Comparison of ENCODE assay signal across 17 cellular contexts in genomic region chr7:21851445-21852043, GRCh38.
A peak's percentile ranks its signal among the peaks of the same experiment; 100 is the strongest.
DNase-seq lines count a peak whose midpoint lies in the region; ATAC-seq and TF ChIP-seq lines count a peak whose summit lies in the region.
"Had no signal": no experiment of that assay in that cellular context is flagged by ENCODE, and none has a peak within 500 bp of the region (broad histone marks: within the 10 kb centered on the region; RNA-seq: fewer than 3 reads in every experiment).

No MANE protein-coding gene starts in this region.

- CTCF ChIA-PET in CD8-positive, alpha-beta memory T cell (lab: Charles Lee): no interaction called here
- CTCF ChIA-PET in naive thymus-derived CD4-positive, alpha-beta T cell (lab: Charles Lee): interaction anchor here (1.2 kb wide), 1 partner anchor 31 kb away, joined by 4 read pairs; no protein-coding TSS in a partner anchor

- ATAC-seq in naive thymus-derived CD4-positive, alpha-beta T cell: peak; percentile 72
- ATAC-seq: left lung; stimulated activated effector memory CD8-positive, alpha-beta T cell treated with anti-CD3 and anti-CD28 coated beads, Interleukin-12 subunit alpha, Interleukin-12 subunit beta, amount 100 ng/mL, for 72 hours had no signal

- H3K27ac ChIP-seq in CD8-positive, alpha-beta memory T cell (ENCODE audit: low read depth, low read length): no peak overlapping the region
- H3K27ac ChIP-seq in naive thymus-derived CD4-positive, alpha-beta T cell (ENCODE audit: low read depth, low read length): peak overlapping the region; percentile 36
- H3K27ac ChIP-seq in MM.1S (ENCODE audit: low read length): no peak overlapping the region
- H3K27ac ChIP-seq: BLaER1 treated with 17β-estradiol and CSF1 and Interleukin-3, amounts not matched to agents 10 nM and 100 nM had no signal

- no peak for TF ChIP-seq POLR2A in lower leg skin (IDR thresholded peaks at IDR 0.05)

- H3K4me2 ChIP-seq in MM.1S (ENCODE audit: low read depth, low read length): no peak overlapping the region
- H3K4me2 ChIP-seq: BLaER1 treated with 17β-estradiol and CSF1 and Interleukin-3, amounts not matched to agents 10 nM and 100 nM had no signal

- DNase-seq in CD8-positive, alpha-beta memory T cell: peak in 1 of 5 donors; percentile 34
- DNase-seq in HFFc6 (no peak), MM.1S (no peak), SIG-M5 treated with dmso at 0.1 percent for 504 hours (lab: John Stamatoyannopoulos, UW; ENCODE audit: unreplicated experiment) (no peak), lower leg skin (ENCODE audit: low spot score in 2 of 2) (no peak)
- DNase-seq in naive thymus-derived CD4-positive, alpha-beta T cell: peak in 7 of 9 donors; percentile 10 to 55 (median 35)
- DNase-seq: cerebellar nuclear complex, left lung, NCI-H1048, OCI-M1, spleen had no signal

- WGBS in lower leg skin, 2 donors: 66 to 67% methylated on average over 6 of the region's 6 CpGs

- H3K9me3 ChIP-seq in CD8-positive, alpha-beta memory T cell (ENCODE audit: low read length): no peaks in the 10 kb centered on the region
- H3K9me3 ChIP-seq in naive thymus-derived CD4-positive, alpha-beta T cell (ENCODE audit: control insufficient read depth in 2 of 3, low read length in 3 of 3): no peaks in the 10 kb centered on the region
- H3K9me3 ChIP-seq in MM.1S (replicated peaks; ENCODE audit: insufficient read depth, low read length): no peaks in the 10 kb centered on the region
- H3K9me3 ChIP-seq: spleen had no signal

- H3K27ac Mint-ChIP-seq in CD8-positive, alpha-beta memory T cell: peak overlapping the region in 6 of 8 donors; percentile 6 to 85 (median 50)
- H3K27ac Mint-ChIP-seq in HFFc6: peak overlapping the region; percentile 91
- peak overlapping the region; percentile 90 for H3K27ac Mint-ChIP-seq in activated naive CD8-positive, alpha-beta T cell
- H3K27ac Mint-ChIP-seq in naive thymus-derived CD4-positive, alpha-beta T cell: peak overlapping the region; percentile 85 to 97 (median 91)
- H3K27ac Mint-ChIP-seq: progenitor cell of endocrine pancreas; stimulated activated effector memory CD8-positive, alpha-beta T cell treated with anti-CD3 and anti-CD28 coated beads, Interleukin-12 subunit alpha, Interleukin-12 subunit beta, amount 100 ng/mL, for 72 hours; type B pancreatic cell had no signal

- H3K79me2 ChIP-seq in MM.1S (ENCODE audit: low read length): no peaks in the 10 kb centered on the region

- no peaks in the 10 kb centered on the region for H3K36me3 ChIP-seq in CD8-positive, alpha-beta memory T cell (ENCODE audit: insufficient read depth, low read length)
- no peaks in the 10 kb centered on the region for H3K36me3 ChIP-seq in naive thymus-derived CD4-positive, alpha-beta T cell (ENCODE audit: control insufficient read depth in 2 of 3, insufficient read depth in 3 of 3, low read length in 3 of 3)
- no peaks in the 10 kb centered on the region for H3K36me3 ChIP-seq in MM.1S (replicated peaks; ENCODE audit: insufficient read depth, low read length)
- H3K36me3 ChIP-seq: BLaER1 treated with 17β-estradiol and CSF1 and Interleukin-3, amounts not matched to agents 10 nM and 100 nM; left lung; spleen had no signal

- no peaks in the 10 kb centered on the region for H4K20me1 ChIP-seq in MM.1S (ENCODE audit: insufficient read depth, low read length)
- H4K20me1 ChIP-seq: BLaER1 treated with 17β-estradiol and CSF1 and Interleukin-3, amounts not matched to agents 10 nM and 100 nM had no signal

- H3F3A ChIP-seq in MM.1S (ENCODE audit: insufficient read depth, low read length): no peaks in the 10 kb centered on the region

- no peak overlapping the region for H3K9ac ChIP-seq in MM.1S (ENCODE audit: low read length)
- H3K9ac ChIP-seq: BLaER1 treated with 17β-estradiol and CSF1 and Interleukin-3, amounts not matched to agents 10 nM and 100 nM had no signal

- TF ChIP-seq CTCF in HFFc6 (IDR thresholded peaks at IDR 0.05) (no peak), MM.1S (IDR thresholded peaks at IDR 0.05; ENCODE audit: low read length) (no peak), lower leg skin (IDR thresholded peaks at IDR 0.05) (no peak)

- H3K4me1 ChIP-seq in CD8-positive, alpha-beta memory T cell (ENCODE audit: insufficient read depth, low read length): peaks cover 6% of the 10 kb centered on the region
- peaks cover 0 to 20% of the 10 kb centered on the region in 2 donors for H3K4me1 ChIP-seq in naive thymus-derived CD4-positive, alpha-beta T cell (ENCODE audit: control insufficient read depth in 2 of 2, insufficient read depth in 2 of 2, low read length in 2 of 2)
- H3K4me1 ChIP-seq in MM.1S (ENCODE audit: low read length): no peaks in the 10 kb centered on the region
- H3K4me1 ChIP-seq: BLaER1 treated with 17β-estradiol and CSF1 and Interleukin-3, amounts not matched to agents 10 nM and 100 nM; left lung had no signal

- no peak overlapping the region for H3K4me3 ChIP-seq in CD8-positive, alpha-beta memory T cell (ENCODE audit: low read length)
- peak overlapping the region; percentile 27 for H3K4me3 ChIP-seq in naive thymus-derived CD4-positive, alpha-beta T cell (ENCODE audit: low read length)
- no peak overlapping the region for H3K4me3 ChIP-seq in MM.1S (ENCODE audit: low read length)
- H3K4me3 ChIP-seq in lower leg skin (ENCODE audit: low read depth, poor library complexity, severe bottlenecking): no peak overlapping the region
- H3K4me3 ChIP-seq: BLaER1 treated with 17β-estradiol and CSF1 and Interleukin-3, amounts not matched to agents 10 nM and 100 nM; left lung; spleen had no signal

- H3K9me2 ChIP-seq in MM.1S (replicated peaks; ENCODE audit: insufficient read depth, low read length): no peaks in the 10 kb centered on the region

- intact Hi-C loops in naive thymus-derived CD4-positive, alpha-beta T cell (cut with micrococcal nuclease): loop anchor here in 1 of 2 donors (2.0 to 5.0 kb wide), 4 partner anchors 46 to 594 kb away; partner anchors contain the start of genes CDCA7L and SP4
- intact Hi-C loops in lower leg skin (cut with DNase I; ENCODE audit: low total_unique reads): no loop called here

- peaks cover 10 to 17% (median 12%) of the 10 kb centered on the region in 3 donors for H3K4me1 Mint-ChIP-seq in CD8-positive, alpha-beta memory T cell
- peaks cover 17% of the 10 kb centered on the region for H3K4me1 Mint-ChIP-seq in HFFc6 (ENCODE audit: low read depth)
- peaks cover 29% of the 10 kb centered on the region for H3K4me1 Mint-ChIP-seq in activated naive CD8-positive, alpha-beta T cell (ENCODE audit: low read depth)
- H3K4me1 Mint-ChIP-seq in naive thymus-derived CD4-positive, alpha-beta T cell: peaks cover 6 to 44% (median 34%) of the 10 kb centered on the region in 7 donors
- H3K4me1 Mint-ChIP-seq: IgD-negative memory B cell; stimulated activated effector memory CD8-positive, alpha-beta T cell treated with anti-CD3 and anti-CD28 coated beads, Interleukin-12 subunit alpha, Interleukin-12 subunit beta, amount 100 ng/mL, for 72 hours had no signal

- POLR2A ChIA-PET in CD8-positive, alpha-beta memory T cell (lab: Charles Lee): no interaction called here
- POLR2A ChIA-PET in naive thymus-derived CD4-positive, alpha-beta T cell (lab: Charles Lee): interaction anchor here (0.7 to 1.6 kb wide), 2 partner anchors 75 to 93 kb away, joined by 4 read pairs; no protein-coding TSS in a partner anchor

- H3K9me3 Mint-ChIP-seq in CD8-positive, alpha-beta memory T cell: peaks cover 0 to 2% (median 0%) of the 10 kb centered on the region in 5 donors
- no peaks in the 10 kb centered on the region for H3K9me3 Mint-ChIP-seq in HFFc6
- peaks cover 4% of the 10 kb centered on the region for H3K9me3 Mint-ChIP-seq in activated naive CD8-positive, alpha-beta T cell (ENCODE audit: low read depth)
- peaks cover 0 to 20% (median 0%) of the 10 kb centered on the region in 11 donors for H3K9me3 Mint-ChIP-seq in naive thymus-derived CD4-positive, alpha-beta T cell
- H3K9me3 Mint-ChIP-seq: IgD-negative memory B cell, type B pancreatic cell had no signal

- H3K36me3 Mint-ChIP-seq in CD8-positive, alpha-beta memory T cell: peaks cover 0 to 2% (median 0%) of the 10 kb centered on the region in 3 donors
- H3K36me3 Mint-ChIP-seq in HFFc6 (ENCODE audit: low read depth): no peaks in the 10 kb centered on the region
- H3K36me3 Mint-ChIP-seq in activated naive CD8-positive, alpha-beta T cell: no peaks in the 10 kb centered on the region
- H3K36me3 Mint-ChIP-seq in naive thymus-derived CD4-positive, alpha-beta T cell: no peaks in the 10 kb centered on the region
- H3K36me3 Mint-ChIP-seq: IgD-negative memory B cell; stimulated activated effector memory CD8-positive, alpha-beta T cell treated with anti-CD3 and anti-CD28 coated beads, Interleukin-12 subunit alpha, Interleukin-12 subunit beta, amount 100 ng/mL, for 72 hours; type B pancreatic cell had no signal

- H3K27me3 ChIP-seq in CD8-positive, alpha-beta memory T cell (ENCODE audit: insufficient read depth, low read length, poor library complexity, severe bottlenecking): no peaks in the 10 kb centered on the region
- no peaks in the 10 kb centered on the region for H3K27me3 ChIP-seq in naive thymus-derived CD4-positive, alpha-beta T cell (ENCODE audit: control insufficient read depth in 2 of 2, insufficient read depth in 2 of 2, low read length in 2 of 2)
- no peaks in the 10 kb centered on the region for H3K27me3 ChIP-seq in MM.1S (replicated peaks; ENCODE audit: insufficient read depth, low read length)
- H3K27me3 ChIP-seq: BLaER1 treated with 17β-estradiol and CSF1 and Interleukin-3, amounts not matched to agents 10 nM and 100 nM; left lung; spleen had no signal

- peak overlapping the region in 5 of 7 donors; percentile 24 to 66 (median 54) for H3K4me3 Mint-ChIP-seq in CD8-positive, alpha-beta memory T cell
- H3K4me3 Mint-ChIP-seq in HFFc6: peak overlapping the region; percentile 61
- H3K4me3 Mint-ChIP-seq in activated naive CD8-positive, alpha-beta T cell: peak overlapping the region; percentile 66
- H3K4me3 Mint-ChIP-seq in naive thymus-derived CD4-positive, alpha-beta T cell: peak overlapping the region; percentile 69 to 91 (median 78)
- H3K4me3 Mint-ChIP-seq: IgD-negative memory B cell; stimulated activated effector memory CD8-positive, alpha-beta T cell treated with anti-CD3 and anti-CD28 coated beads, Interleukin-12 subunit alpha, Interleukin-12 subunit beta, amount 100 ng/mL, for 72 hours; type B pancreatic cell had no signal

- H3K27me3 Mint-ChIP-seq in CD8-positive, alpha-beta memory T cell: peaks cover 6 to 10% of the 10 kb centered on the region in 2 donors
- H3K27me3 Mint-ChIP-seq in HFFc6 (ENCODE audit: insufficient read depth): peaks cover 1% of the 10 kb centered on the region; the same call in 1 of the 2 replicates
- no peaks in the 10 kb centered on the region for H3K27me3 Mint-ChIP-seq in activated naive CD8-positive, alpha-beta T cell
- H3K27me3 Mint-ChIP-seq in naive thymus-derived CD4-positive, alpha-beta T cell: peaks cover 0 to 5% (median 0%) of the 10 kb centered on the region in 5 donors
- H3K27me3 Mint-ChIP-seq: type B pancreatic cell had no signal

- H2AFZ ChIP-seq in MM.1S (ENCODE audit: low read length): no peak overlapping the region

Comparison
In these comparisons a context has a peak if more than half of its experiments do, and no peak if none do; other contexts are left out.
1. DNase-seq: peak in naive thymus-derived CD4-positive, alpha-beta T cell (7 of 9); none in HFFc6 (single experiment), MM.1S (single experiment), SIG-M5 treated with dmso at 0.1 percent for 504 hours (single experiment) and lower leg skin (0 of 2).
2. Peak in every context shown above with its lines, with median percentiles within 50 percentile points of each other: H3K27ac Mint-ChIP-seq and H3K4me3 Mint-ChIP-seq.